ENCODE assay signal across 16 cellular contexts in the genomic region with DNA sequence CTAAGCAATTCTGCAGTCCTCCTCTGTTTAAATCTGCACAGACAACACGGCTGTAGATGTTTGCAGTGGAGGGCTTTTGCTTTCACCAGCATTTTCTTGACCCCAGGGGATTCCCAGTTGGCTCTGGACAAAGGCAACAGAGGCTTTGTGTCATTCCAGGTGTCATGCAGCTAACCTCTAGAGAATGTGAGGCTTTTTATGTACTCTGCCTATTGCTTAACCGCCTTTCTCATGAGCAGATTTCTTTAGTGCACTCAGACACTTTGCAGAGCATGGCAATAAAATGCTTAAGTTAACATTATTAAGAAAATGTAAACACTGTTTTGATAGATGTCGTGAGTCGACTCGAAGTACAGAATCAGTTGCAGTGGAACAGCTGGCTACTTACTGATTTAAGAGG.
A peak's percentile ranks its signal among the peaks of the same experiment; 100 is the strongest.
DNase-seq lines count a peak whose midpoint lies in the region; ATAC-seq and TF ChIP-seq lines count a peak whose summit lies in the region.
"Had no signal": no experiment of that assay in that cellular context is flagged by ENCODE, and none has a peak within 500 bp of the region (broad histone marks: within the 10 kb centered on the region; RNA-seq: fewer than 3 reads in every experiment).

No MANE protein-coding gene starts in this region.

- no peaks in the 10 kb centered on the region for H3K9me2 ChIP-seq in MM.1S (replicated peaks; ENCODE audit: insufficient read depth, low read length)

- POLR2A ChIA-PET in A673 (lab: Charles Lee; ENCODE audit: low non-redundant PET) = no interaction called here

- H4K20me1 ChIP-seq in MM.1S (ENCODE audit: insufficient read depth, low read length) = no peaks in the 10 kb centered on the region

- H3K27me3 ChIP-seq in A673 (replicated peaks; ENCODE audit: insufficient read depth, low read depth, low read length, poor library complexity) = no peaks in the 10 kb centered on the region
- H3K27me3 ChIP-seq in MM.1S (replicated peaks; ENCODE audit: insufficient read depth, low read length) = no peaks in the 10 kb centered on the region
- H3K27me3 ChIP-seq in iPS-20b (ENCODE audit: insufficient read depth, low read length) = no peaks in the 10 kb centered on the region
- H3K27me3 ChIP-seq: colonic mucosa had no signal

- peaks cover 4% of the 10 kb centered on the region for H3K9me3 ChIP-seq in A673 (ENCODE audit: low read depth, low read length, poor library complexity, severe bottlenecking)
- H3K9me3 ChIP-seq in MM.1S (replicated peaks; ENCODE audit: insufficient read depth, low read length) = no peaks in the 10 kb centered on the region
- H3K9me3 ChIP-seq in iPS-20b (ENCODE audit: insufficient read depth, low read depth, low read length) = peaks cover 21% of the 10 kb centered on the region
- H3K9me3 ChIP-seq: colonic mucosa, thoracic aorta had no signal

- H3K9ac ChIP-seq in MM.1S (ENCODE audit: low read length) = no peak overlapping the region
- peak overlapping the region; percentile 16; the same call in 1 of the 2 replicates for H3K9ac ChIP-seq in iPS-20b (ENCODE audit: low read depth, low read length)
- H3K9ac ChIP-seq: parathyroid adenoma had no signal

- H2AFZ ChIP-seq in MM.1S (ENCODE audit: low read length) = no peak overlapping the region
- H2AFZ ChIP-seq: parathyroid adenoma had no signal

- DNase-seq in A673 (ENCODE audit: low spot score) (peak; percentile 38), MM.1S (peak; percentile 61), NCI-H82 (lab: John Stamatoyannopoulos, UW) (peak; percentile 63), T-helper 9 cell (no peak)
- DNase-seq in stimulated activated CD4-positive, alpha-beta T cell treated with anti-CD3 and anti-CD28 coated beads, Interleukin-12 subunit alpha, Interleukin-12 subunit beta, amount 100 ng/mL, for 4 hours = no peak
- DNase-seq: activated CD4-positive, alpha-beta memory T cell treated with anti-CD3 and anti-CD28 coated beads for 36 hours; activated naive CD8-positive, alpha-beta T cell treated with anti-CD3 and anti-CD28 coated beads for 36 hours; colonic mucosa; GF-D8; left ventricle myocardium inferior; T-helper 2 cell had no signal

- CTCF ChIA-PET in A673 (lab: Charles Lee) = no interaction called here

- peaks cover 11% of the 10 kb centered on the region for H3K4me1 ChIP-seq in A673 (ENCODE audit: insufficient read depth, low read length, poor library complexity, severe bottlenecking)
- no peaks in the 10 kb centered on the region for H3K4me1 ChIP-seq in MM.1S (ENCODE audit: low read length)
- H3K4me1 ChIP-seq in iPS-20b (ENCODE audit: insufficient read depth, low read length) = peaks cover 17% of the 10 kb centered on the region
- H3K4me1 ChIP-seq: colonic mucosa, left ventricle myocardium inferior, parathyroid adenoma had no signal

- no peak for ATAC-seq in GM18867 (IDR thresholded peaks at IDR 0.05; ENCODE audit: unreplicated experiment)
- ATAC-seq in HG02678 (IDR thresholded peaks at IDR 0.05; ENCODE audit: unreplicated experiment) = no peak

- no peaks in the 10 kb centered on the region for H3K79me2 ChIP-seq in MM.1S (ENCODE audit: low read length)
- H3K79me2 ChIP-seq: parathyroid adenoma had no signal

- no peak overlapping the region for H3K4me2 ChIP-seq in MM.1S (ENCODE audit: low read depth, low read length)

- no peak for TF ChIP-seq CTCF in A673 (conservative IDR thresholded peaks at IDR 0.05; ENCODE audit: low read depth, low read length)
- no peak for TF ChIP-seq CTCF in MM.1S (IDR thresholded peaks at IDR 0.05; ENCODE audit: low read length)

- intact Hi-C loops in A673 (cut with micrococcal nuclease; ENCODE audit: unreplicated experiment) = no loop called here

- H3K36me3 ChIP-seq in A673 (ENCODE audit: insufficient read depth, low read length, poor library complexity, severe bottlenecking) = no peaks in the 10 kb centered on the region
- H3K36me3 ChIP-seq in MM.1S (replicated peaks; ENCODE audit: insufficient read depth, low read length) = no peaks in the 10 kb centered on the region
- no peaks in the 10 kb centered on the region for H3K36me3 ChIP-seq in iPS-20b (ENCODE audit: insufficient read depth, low read depth, low read length)
- H3K36me3 ChIP-seq: colonic mucosa, left ventricle myocardium inferior, thoracic aorta had no signal

- H3K27ac ChIP-seq in A673 (ENCODE audit: low read depth, low read length, poor library complexity, severe bottlenecking) (no peak overlapping the region), MM.1S (ENCODE audit: low read length) (no peak overlapping the region), iPS-20b (ENCODE audit: low read length) (peak overlapping the region; percentile 70)
- H3K27ac ChIP-seq: colonic mucosa, left ventricle myocardium inferior, parathyroid adenoma, thoracic aorta had no signal

- H3F3A ChIP-seq in MM.1S (ENCODE audit: insufficient read depth, low read length) = no peaks in the 10 kb centered on the region

- H3K4me3 ChIP-seq in A673 (ENCODE audit: low read depth, low read length, poor library complexity, severe bottlenecking) = no peak overlapping the region
- H3K4me3 ChIP-seq in MM.1S (ENCODE audit: low read length) = no peak overlapping the region
- peak overlapping the region; percentile 46 for H3K4me3 ChIP-seq in iPS-20b (ENCODE audit: low read length)
- H3K4me3 ChIP-seq: colonic mucosa, left ventricle myocardium inferior, thoracic aorta had no signal

- no TSS peak for BruUV-seq in A673 (replicated peaks; lab: Mats Ljungman, UMichigan)

Comparison
In these comparisons a context has a peak if more than half of its experiments do, and no peak if none do; other contexts are left out.
1. DNase-seq: peak in A673 (single experiment), MM.1S (single experiment) and NCI-H82 (single experiment); none in T-helper 9 cell (single experiment) and stimulated activated CD4-positive, alpha-beta T cell treated with anti-CD3 and anti-CD28 coated beads, Interleukin-12 subunit alpha, Interleukin-12 subunit beta, amount 100 ng/mL, for 4 hours (single experiment).